In the genomic region with DNA sequence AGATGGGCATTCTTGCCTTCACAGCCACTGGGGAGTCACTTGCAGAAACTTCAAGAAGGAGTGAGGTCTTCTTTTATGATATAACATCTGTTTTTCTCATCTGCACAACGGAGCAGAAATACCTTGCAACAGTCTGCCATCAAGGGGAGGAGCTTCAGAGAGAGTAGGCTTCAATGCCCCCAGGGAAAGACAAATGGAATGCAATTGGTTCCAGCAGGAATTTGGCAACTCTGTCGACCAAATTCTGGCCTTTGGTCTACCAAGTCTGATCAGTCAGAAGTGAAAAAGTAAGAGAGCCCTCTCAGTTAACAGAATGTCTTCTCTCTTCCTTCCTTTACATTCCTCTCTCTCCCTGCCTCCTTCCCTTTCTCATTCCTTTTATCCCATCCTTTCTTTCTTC, we compare ENCODE assay signal across 24 cellular contexts.
"Had no signal": no experiment of that assay in that cellular context is flagged by ENCODE, and none has a peak within 500 bp of the region (broad histone marks: within the 10 kb centered on the region; RNA-seq: fewer than 3 reads in every experiment).

No MANE protein-coding gene starts in this region.

- ATAC-seq: esophagus mucosa; heart right ventricle; left lobe of liver; naive thymus-derived CD8-positive, alpha-beta T cell; stimulated activated naive CD8-positive, alpha-beta T cell treated with anti-CD3 and anti-CD28 coated beads, Interleukin-15, Interleukin-2, amounts not matched to agents 100 U/mL and 50 U/mL, for 24 hours; upper lobe of right lung had no signal

- H3K4me2 ChIP-seq: neural progenitor cell had no signal

- DNase-seq: activated CD4-positive, alpha-beta T cell treated with anti-CD3 and anti-CD28 coated beads for 1 hour; activated CD4-positive, alpha-beta T cell treated with anti-CD3 and anti-CD28 coated beads, Interleukin-2, amount 50 U/mL, for 1 hour; activated gamma-delta T cell treated with Interleukin-2 at 50 U/mL for 16 hours; activated T-cell treated with anti-CD3 and anti-CD28 coated beads, Interleukin-2, amount 50 U/mL, for 1 hour; aorta; caudate nucleus; effector memory CD4-positive, alpha-beta T cell; heart right ventricle; naive thymus-derived CD8-positive, alpha-beta T cell; posterior cingulate gyrus; sigmoid colon; stimulated activated CD4-positive, alpha-beta T cell treated with anti-CD3 and anti-CD28 coated beads, Interleukin-4, amount 100 ng/mL, for 4 hours; stimulated activated naive CD8-positive, alpha-beta T cell treated with anti-CD3 and anti-CD28 coated beads, Interleukin-15, Interleukin-2, amounts not matched to agents 100 U/mL and 50 U/mL, for 24 hours; substantia nigra; upper lobe of right lung; WERI-Rb-1 had no signal

- H3K27ac Mint-ChIP-seq: activated naive CD4-positive, alpha-beta T cell treated with anti-CD3 and anti-CD28 coated beads, Interleukin-2, amount 50 U/mL, for 24 hours; brain; mesothelial cell of epicardium; naive thymus-derived CD8-positive, alpha-beta T cell; neural progenitor cell had no signal

- H3K4me1 Mint-ChIP-seq: activated naive CD4-positive, alpha-beta T cell treated with anti-CD3 and anti-CD28 coated beads, Interleukin-2, amount 50 U/mL, for 24 hours; brain; mesothelial cell of epicardium; naive thymus-derived CD8-positive, alpha-beta T cell; neural progenitor cell had no signal

- H3K9ac ChIP-seq: neural progenitor cell had no signal

- H3K4me3 ChIP-seq: heart right ventricle, lung, neural progenitor cell, sigmoid colon, thyroid gland, upper lobe of right lung had no signal

- H2AFZ ChIP-seq: neural progenitor cell had no signal

- H3K36me3 Mint-ChIP-seq: activated naive CD4-positive, alpha-beta T cell treated with anti-CD3 and anti-CD28 coated beads, Interleukin-2, amount 50 U/mL, for 24 hours; brain; mesothelial cell of epicardium; naive thymus-derived CD8-positive, alpha-beta T cell; neural progenitor cell had no signal

- H3K4me3 Mint-ChIP-seq: activated naive CD4-positive, alpha-beta T cell treated with anti-CD3 and anti-CD28 coated beads, Interleukin-2, amount 50 U/mL, for 24 hours; brain; mesothelial cell of epicardium; naive thymus-derived CD8-positive, alpha-beta T cell; neural progenitor cell had no signal

- H3K27me3 ChIP-seq: heart right ventricle, neural progenitor cell, sigmoid colon, thyroid gland, upper lobe of right lung had no signal

- H3K9me3 Mint-ChIP-seq: activated naive CD4-positive, alpha-beta T cell treated with anti-CD3 and anti-CD28 coated beads, Interleukin-2, amount 50 U/mL, for 24 hours; naive thymus-derived CD8-positive, alpha-beta T cell; neural progenitor cell had no signal

- H3K36me3 ChIP-seq: heart right ventricle, neural progenitor cell, sigmoid colon, thyroid gland, upper lobe of right lung, WERI-Rb-1 had no signal

- H3K9me3 ChIP-seq: heart right ventricle, sigmoid colon, thyroid gland, upper lobe of right lung had no signal

- H3K27ac ChIP-seq: heart right ventricle, neural progenitor cell, sigmoid colon, thyroid gland, upper lobe of right lung, WERI-Rb-1 had no signal

- H3K4me1 ChIP-seq: heart right ventricle, neural progenitor cell, sigmoid colon, thyroid gland, upper lobe of right lung had no signal
